6 cellular contexts compared by ENCODE assay signal in genomic region chr10:116162851-116163250, GRCh38.
"Had no signal": no experiment of that assay in that cellular context is flagged by ENCODE, and none has a peak within 500 bp of the region (broad histone marks: within the 10 kb centered on the region; RNA-seq: fewer than 3 reads in every experiment).

No MANE protein-coding gene starts in this region.

- H3K4me1 Mint-ChIP-seq: GM23338, IgD-negative memory B cell had no signal

- H3K4me3 ChIP-seq: GM23338 had no signal

- H3K27ac ChIP-seq: HL-60 had no signal

- H3K27ac Mint-ChIP-seq: GM23338, H9, IgD-negative memory B cell had no signal

- H3K4me3 Mint-ChIP-seq: GM23338, H9, IgD-negative memory B cell had no signal

- H2AFZ ChIP-seq: GM23338 had no signal

- H3K4me2 ChIP-seq: GM23338 had no signal

- DNase-seq: H9, HCEC 1CT, KBM-7 had no signal
